In the genomic region with DNA sequence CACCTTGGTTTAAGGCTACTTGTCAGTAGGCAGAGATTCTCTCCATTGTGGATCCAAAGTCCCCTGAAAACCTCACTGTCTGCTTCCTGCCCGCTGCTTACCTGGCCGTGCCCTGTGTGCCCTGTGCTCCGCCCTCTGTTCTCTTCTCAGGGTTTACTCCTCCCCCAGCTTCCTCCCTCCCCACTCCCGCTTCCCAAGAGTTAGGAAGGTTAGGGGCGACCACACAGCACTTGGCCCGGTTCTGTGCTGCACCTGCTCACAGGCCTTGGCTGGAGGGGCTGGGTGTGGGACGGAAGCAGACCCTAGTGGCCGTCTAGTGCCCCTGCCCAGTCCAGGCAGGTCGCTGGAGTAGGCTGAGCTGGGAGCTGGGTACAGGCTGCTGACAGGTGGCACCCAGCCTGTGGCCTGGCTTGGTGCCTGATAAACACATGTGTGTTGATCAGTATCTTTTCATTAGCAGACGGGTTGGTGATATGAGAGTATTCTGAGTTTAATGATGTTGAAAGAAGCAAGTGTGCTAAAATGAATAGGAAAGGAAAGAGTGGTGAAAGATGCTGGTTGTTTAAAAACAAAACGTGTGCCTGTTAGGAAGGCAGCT, we compare ENCODE assay signal across 8 cellular contexts. TPM values are rescaled to one million over a fixed set of nuclear protein-coding genes. Genes with fewer than 3 reads are reported as not detected.
DNase-seq lines count a peak whose midpoint lies in the region; ATAC-seq and TF ChIP-seq lines count a peak whose summit lies in the region.

No MANE protein-coding gene starts in this region.

- TF ChIP-seq CTCF in liver (IDR thresholded peaks at IDR 0.05; ENCODE audit: low read depth, low read length, missing input control): no peak

- H3K4me1 Mint-ChIP-seq in activated naive CD4-positive, alpha-beta T cell treated with anti-CD3 and anti-CD28 coated beads, Interleukin-2, amount 50 U/mL, for 24 hours: peaks cover 21% of the 10 kb centered on the region

- H3K27me3 Mint-ChIP-seq in activated naive CD4-positive, alpha-beta T cell treated with anti-CD3 and anti-CD28 coated beads, Interleukin-2, amount 50 U/mL, for 24 hours: no peaks in the 10 kb centered on the region

- H3K9ac ChIP-seq in liver (ENCODE audit: low read depth in 1 of 2, low read length in 2 of 2): peak overlapping the region in 1 of 2 donors; percentile 21

- peak; percentile 81 for DNase-seq in COR-L47 (lab: John Stamatoyannopoulos, UW)
- DNase-seq in NCI-H2029 (lab: John Stamatoyannopoulos, UW): peak; percentile 84

- no peak overlapping the region for H3K4me3 ChIP-seq in liver (ENCODE audit: low read depth in 1 of 3, low read length in 3 of 3)

- TF ChIP-seq RAD21 in liver (IDR thresholded peaks at IDR 0.05): peak in 1 of 2 donors; percentile 45

- H3K4me3 Mint-ChIP-seq in activated naive CD4-positive, alpha-beta T cell treated with anti-CD3 and anti-CD28 coated beads, Interleukin-2, amount 50 U/mL, for 24 hours: no peak overlapping the region

- no peaks in the 10 kb centered on the region for H3K27me3 ChIP-seq in liver (ENCODE audit: control insufficient read depth in 4 of 4, insufficient read depth in 4 of 4, low read length in 3 of 4)

- H3K4me1 ChIP-seq in liver (ENCODE audit: control insufficient read depth in 4 of 4, insufficient read depth in 4 of 4, low read length in 3 of 4): peaks cover 11 to 39% (median 20%) of the 10 kb centered on the region in 4 donors

- ATAC-seq in GM19463 (IDR thresholded peaks at IDR 0.05; ENCODE audit: unreplicated experiment) (no peak), HG03108 (IDR thresholded peaks at IDR 0.05; ENCODE audit: unreplicated experiment) (no peak), GM21381 (IDR thresholded peaks at IDR 0.05; ENCODE audit: unreplicated experiment) (no peak), GM18907 (IDR thresholded peaks at IDR 0.05; ENCODE audit: unreplicated experiment) (no peak)

- H3K9me3 ChIP-seq in liver (ENCODE audit: control insufficient read depth in 4 of 4, low read length in 3 of 4): no peaks in the 10 kb centered on the region

- H3K36me3 Mint-ChIP-seq in activated naive CD4-positive, alpha-beta T cell treated with anti-CD3 and anti-CD28 coated beads, Interleukin-2, amount 50 U/mL, for 24 hours: no peaks in the 10 kb centered on the region

- H3K27ac ChIP-seq in liver (ENCODE audit: low read depth in 1 of 2, low read length in 2 of 2): peak overlapping the region; percentile 46 to 47

- peaks cover 6 to 24% (median 16%) of the 10 kb centered on the region in 4 donors for H3K36me3 ChIP-seq in liver (ENCODE audit: control insufficient read depth in 4 of 4, insufficient read depth in 3 of 4, low read depth in 1 of 4, low read length in 3 of 4)

- WGBS in liver: 28% methylated on average over 11 of the region's 11 CpGs

- H3K27ac Mint-ChIP-seq in activated naive CD4-positive, alpha-beta T cell treated with anti-CD3 and anti-CD28 coated beads, Interleukin-2, amount 50 U/mL, for 24 hours: peak overlapping the region; percentile 74

- no peaks in the 10 kb centered on the region for H3K9me3 Mint-ChIP-seq in activated naive CD4-positive, alpha-beta T cell treated with anti-CD3 and anti-CD28 coated beads, Interleukin-2, amount 50 U/mL, for 24 hours

TF ChIP-seq in liver, 16 proteins besides CTCF, POLR2A, EP300 and RAD21:
- peak; percentile 38 for TF ChIP-seq YY1 (IDR thresholded peaks at IDR 0.05)
- TF ChIP-seq, protein P1, sequence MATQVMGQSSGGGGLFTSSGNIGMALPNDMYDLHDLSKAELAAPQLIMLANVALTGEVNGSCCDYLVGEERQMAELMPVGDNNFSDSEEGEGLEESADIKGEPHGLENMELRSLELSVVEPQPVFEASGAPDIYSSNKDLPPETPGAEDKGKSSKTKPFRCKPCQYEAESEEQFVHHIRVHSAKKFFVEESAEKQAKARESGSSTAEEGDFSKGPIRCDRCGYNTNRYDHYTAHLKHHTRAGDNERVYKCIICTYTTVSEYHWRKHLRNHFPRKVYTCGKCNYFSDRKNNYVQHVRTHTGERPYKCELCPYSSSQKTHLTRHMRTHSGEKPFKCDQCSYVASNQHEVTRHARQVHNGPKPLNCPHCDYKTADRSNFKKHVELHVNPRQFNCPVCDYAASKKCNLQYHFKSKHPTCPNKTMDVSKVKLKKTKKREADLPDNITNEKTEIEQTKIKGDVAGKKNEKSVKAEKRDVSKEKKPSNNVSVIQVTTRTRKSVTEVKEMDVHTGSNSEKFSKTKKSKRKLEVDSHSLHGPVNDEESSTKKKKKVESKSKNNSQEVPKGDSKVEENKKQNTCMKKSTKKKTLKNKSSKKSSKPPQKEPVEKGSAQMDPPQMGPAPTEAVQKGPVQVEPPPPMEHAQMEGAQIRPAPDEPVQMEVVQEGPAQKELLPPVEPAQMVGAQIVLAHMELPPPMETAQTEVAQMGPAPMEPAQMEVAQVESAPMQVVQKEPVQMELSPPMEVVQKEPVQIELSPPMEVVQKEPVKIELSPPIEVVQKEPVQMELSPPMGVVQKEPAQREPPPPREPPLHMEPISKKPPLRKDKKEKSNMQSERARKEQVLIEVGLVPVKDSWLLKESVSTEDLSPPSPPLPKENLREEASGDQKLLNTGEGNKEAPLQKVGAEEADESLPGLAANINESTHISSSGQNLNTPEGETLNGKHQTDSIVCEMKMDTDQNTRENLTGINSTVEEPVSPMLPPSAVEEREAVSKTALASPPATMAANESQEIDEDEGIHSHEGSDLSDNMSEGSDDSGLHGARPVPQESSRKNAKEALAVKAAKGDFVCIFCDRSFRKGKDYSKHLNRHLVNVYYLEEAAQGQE (IDR thresholded peaks at IDR 0.05): peak; percentile 38
- no peak for TF ChIP-seq GABPA (IDR thresholded peaks at IDR 0.05 in 1 of 2, conservative IDR thresholded peaks at IDR 0.05 in 1 of 2)
- TF ChIP-seq EGR1 (IDR thresholded peaks at IDR 0.05; ENCODE audit: low read depth in 2 of 2): no peak
- TF ChIP-seq, protein P2, sequence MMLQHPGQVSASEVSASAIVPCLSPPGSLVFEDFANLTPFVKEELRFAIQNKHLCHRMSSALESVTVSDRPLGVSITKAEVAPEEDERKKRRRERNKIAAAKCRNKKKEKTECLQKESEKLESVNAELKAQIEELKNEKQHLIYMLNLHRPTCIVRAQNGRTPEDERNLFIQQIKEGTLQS (IDR thresholded peaks at IDR 0.05): no peak
- no peak for TF ChIP-seq JUND (IDR thresholded peaks at IDR 0.05)
- TF ChIP-seq, protein P3, sequence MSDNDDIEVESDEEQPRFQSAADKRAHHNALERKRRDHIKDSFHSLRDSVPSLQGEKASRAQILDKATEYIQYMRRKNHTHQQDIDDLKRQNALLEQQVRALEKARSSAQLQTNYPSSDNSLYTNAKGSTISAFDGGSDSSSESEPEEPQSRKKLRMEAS (IDR thresholded peaks at IDR 0.05): no peak
- TF ChIP-seq RXRA (IDR thresholded peaks at IDR 0.05): peak; percentile 64 to 84
- TF ChIP-seq FOXA2 (IDR thresholded peaks at IDR 0.05): peak; percentile 15
- TF ChIP-seq TAF1 (conservative IDR thresholded peaks at IDR 0.05): no peak
- TF ChIP-seq HNF4G (IDR thresholded peaks at IDR 0.05): peak; percentile 67
- TF ChIP-seq HNF4A (conservative IDR thresholded peaks at IDR 0.05): peak; percentile 82 to 91
- TF ChIP-seq NR2F2 (IDR thresholded peaks at IDR 0.05): no peak
- TF ChIP-seq SP1 (IDR thresholded peaks at IDR 0.05): peak; percentile 62
- TF ChIP-seq FOXA1 (IDR thresholded peaks at IDR 0.05): no peak
- TF ChIP-seq, protein P4, sequence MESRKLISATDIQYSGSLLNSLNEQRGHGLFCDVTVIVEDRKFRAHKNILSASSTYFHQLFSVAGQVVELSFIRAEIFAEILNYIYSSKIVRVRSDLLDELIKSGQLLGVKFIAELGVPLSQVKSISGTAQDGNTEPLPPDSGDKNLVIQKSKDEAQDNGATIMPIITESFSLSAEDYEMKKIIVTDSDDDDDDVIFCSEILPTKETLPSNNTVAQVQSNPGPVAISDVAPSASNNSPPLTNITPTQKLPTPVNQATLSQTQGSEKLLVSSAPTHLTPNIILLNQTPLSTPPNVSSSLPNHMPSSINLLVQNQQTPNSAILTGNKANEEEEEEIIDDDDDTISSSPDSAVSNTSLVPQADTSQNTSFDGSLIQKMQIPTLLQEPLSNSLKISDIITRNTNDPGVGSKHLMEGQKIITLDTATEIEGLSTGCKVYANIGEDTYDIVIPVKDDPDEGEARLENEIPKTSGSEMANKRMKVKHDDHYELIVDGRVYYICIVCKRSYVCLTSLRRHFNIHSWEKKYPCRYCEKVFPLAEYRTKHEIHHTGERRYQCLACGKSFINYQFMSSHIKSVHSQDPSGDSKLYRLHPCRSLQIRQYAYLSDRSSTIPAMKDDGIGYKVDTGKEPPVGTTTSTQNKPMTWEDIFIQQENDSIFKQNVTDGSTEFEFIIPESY (IDR thresholded peaks at IDR 0.05): no peak

RNA-seq across cellular contexts. Expression of a gene that starts 40.5 kb away (rescaled TPM):
- 10 to 100 TPM; 15.9 to 27.3 TPM for total RNA-seq in liver
- polyA plus RNA-seq in liver: 10 to 100 TPM in 1 of 2 donors, 1 to 10 TPM in 1; 2.7 to 53.5 TPM
